8 cellular contexts compared by ENCODE assay signal in genomic region chr3:127469760-127470159, GRCh38.
"Had no signal": no experiment of that assay in that cellular context is flagged by ENCODE, and none has a peak within 500 bp of the region (broad histone marks: within the 10 kb centered on the region; RNA-seq: fewer than 3 reads in every experiment).

No MANE protein-coding gene starts in this region.

- H3K4me3 ChIP-seq: GM23338 had no signal

- DNase-seq: H9, HCEC 1CT, IMR-90, KBM-7 had no signal

- ATAC-seq: GM23338 had no signal

- FAIRE-seq: H1, H54, HTR-8/SVneo had no signal

- H2AFZ ChIP-seq: GM23338 had no signal

- H3K4me2 ChIP-seq: GM23338 had no signal
